In genomic region chr1:70486676-70487470, GRCh38 we compare ENCODE assay signal across 9 cellular contexts.
DNase-seq lines count a peak whose midpoint lies in the region; ATAC-seq and TF ChIP-seq lines count a peak whose summit lies in the region.
"Had no signal": no experiment of that assay in that cellular context is flagged by ENCODE, and none has a peak within 500 bp of the region (broad histone marks: within the 10 kb centered on the region; RNA-seq: fewer than 3 reads in every experiment).

No MANE protein-coding gene starts in this region.

- H3K9me3 ChIP-seq in heart left ventricle = peaks cover 0 to 4% (median 0%) of the 10 kb centered on the region in 12 donors

- TF ChIP-seq CTCF in heart left ventricle (IDR thresholded peaks at IDR 0.05) (no peak), astrocyte of the spinal cord (IDR thresholded peaks at IDR 0.05; ENCODE audit: low read depth, low read length) (peak; percentile 11)

- TF ChIP-seq POLR2A in heart left ventricle (IDR thresholded peaks at IDR 0.05) = no peak

- 72 to 87% (median 78%) methylated on average over 2 of the region's 2 CpGs for WGBS in heart left ventricle, 4 donors

- H3K27ac ChIP-seq in heart left ventricle = no peak overlapping the region
- H3K27ac ChIP-seq: BLaER1 had no signal

- intact Hi-C loops in heart left ventricle (cut with DNase I) = loop anchor here in 8 of 10 donors (5.0 to 10.0 kb wide), 4 partner anchors 45 to 355 kb away; no protein-coding TSS in a partner anchor
- intact Hi-C loops in cardiac septum (cut with DNase I) = loop anchor here (10.0 kb wide), 1 partner anchor 52 kb away; no protein-coding TSS in a partner anchor

- in situ Hi-C loops in astrocyte of the spinal cord (cut with HindIII; ENCODE audit: low sequenced_read_pairs) = no loop called here

- ATAC-seq in heart left ventricle = peak; percentile 61 to 95 (median 76)
- ATAC-seq in GM18907 (IDR thresholded peaks at IDR 0.05; ENCODE audit: unreplicated experiment) = no peak

- H3K4me3 ChIP-seq in heart left ventricle = no peak overlapping the region
- no peak overlapping the region for H3K4me3 ChIP-seq in astrocyte of the spinal cord (ENCODE audit: low read depth, low read length)
- H3K4me3 ChIP-seq: BLaER1 had no signal

- H3K36me3 ChIP-seq in heart left ventricle = no peaks in the 10 kb centered on the region
- H3K36me3 ChIP-seq: BLaER1 had no signal

- peaks cover 0 to 13% (median 3%) of the 10 kb centered on the region in 12 donors for H3K4me1 ChIP-seq in heart left ventricle
- H3K4me1 ChIP-seq: BLaER1 had no signal

- no peaks in the 10 kb centered on the region for H3K27me3 ChIP-seq in heart left ventricle
- H3K27me3 ChIP-seq: BLaER1 had no signal

- DNase-seq in heart left ventricle = peak in 3 of 5 donors; percentile 18 to 39 (median 29)
- DNase-seq in cardiac septum (ENCODE audit: low spot score) = no peak
- peak; percentile 91 for DNase-seq in astrocyte of the spinal cord (ENCODE audit: low read depth, low spot score)
- peak; percentile 92 for DNase-seq in kidney tubule cell (ENCODE audit: low spot score)
- DNase-seq in activated effector memory CD4-positive, alpha-beta T cell treated with anti-CD3 and anti-CD28 coated beads, Interleukin-2, amount 50 U/mL, for 16 hours = no peak
- DNase-seq in NCI-H1105 treated with DMSO at 0.1 percent for 48 hours (lab: John Stamatoyannopoulos, UW) = no peak
- DNase-seq in middle frontal gyrus (ENCODE audit: extremely low spot score, low spot score) = no peak

Comparison
In these comparisons a context has a peak if more than half of its experiments do, and no peak if none do; other contexts are left out.
1. DNase-seq: peak in heart left ventricle (3 of 5), astrocyte of the spinal cord (single experiment) and kidney tubule cell (single experiment); none in cardiac septum (single experiment), activated effector memory CD4-positive, alpha-beta T cell treated with anti-CD3 and anti-CD28 coated beads, Interleukin-2, amount 50 U/mL, for 16 hours (single experiment), NCI-H1105 treated with DMSO at 0.1 percent for 48 hours (single experiment) and middle frontal gyrus (single experiment).